In genomic region chr7:100684534-100685042, GRCh38 we compare ENCODE assay signal across 24 cellular contexts. TPM values are rescaled to one million over a fixed set of nuclear protein-coding genes. Genes with fewer than 3 reads are reported as not detected.
"Had no signal": no experiment of that assay in that cellular context is flagged by ENCODE, and none has a peak within 500 bp of the region (broad histone marks: within the 10 kb centered on the region; RNA-seq: fewer than 3 reads in every experiment).

No MANE protein-coding gene starts in this region.

- FAIRE-seq: TTC549, urothelium cell line had no signal

- H3K9me3 ChIP-seq: esophagus muscularis mucosa, tibial artery had no signal

- H3K4me3 ChIP-seq: esophagus muscularis mucosa, skin epidermis, tibial artery had no signal

- H3K27me3 ChIP-seq: brain microvascular endothelial cell, esophagus muscularis mucosa, tibial artery had no signal

- ATAC-seq: activated CD8-positive, alpha-beta T cell treated with anti-CD3 and anti-CD28 coated beads for 36 hours; natural killer cell; stimulated activated naive B cell treated with anti-CD40 and anti-IgM and Interleukin-4, amounts not matched to agents 10 μg/mL and 1 μg/mL and 100 μg/mL, for 72 hours; WTC11 had no signal

- H3K27ac ChIP-seq: brain microvascular endothelial cell, esophagus muscularis mucosa, skin epidermis, tibial artery had no signal

- DNase-seq: activated CD4-positive, alpha-beta T cell treated with anti-CD3 and anti-CD28 coated beads for 4 hours; activated CD8-positive, alpha-beta memory T cell treated with anti-CD3 and anti-CD28 coated beads, Interleukin-2, amount 50 U/mL, for 48 hours; activated CD8-positive, alpha-beta T cell treated with anti-CD3 and anti-CD28 coated beads for 36 hours; activated naive CD8-positive, alpha-beta T cell treated with anti-CD3 and anti-CD28 coated beads for 36 hours; anterior cingulate cortex; brain microvascular endothelial cell; cortex of kidney; effector CD4-positive, alpha-beta T cell; hippocampal formation; mesendoderm; natural killer cell; stimulated activated CD4-positive, alpha-beta T cell treated with anti-CD3 and anti-CD28 coated beads, Interleukin-15, amount 100 ng/mL, for 24 hours; stimulated activated CD4-positive, alpha-beta T cell treated with anti-CD3 and anti-CD28 coated beads, Interleukin-4, amount 100 ng/mL, for 1 hour; stimulated activated naive B cell treated with anti-CD40 and anti-IgM and Interleukin-4, amounts not matched to agents 10 μg/mL and 1 μg/mL and 100 μg/mL, for 72 hours; tibial artery had no signal

RNA-seq across cellular contexts. Expression of gene ACTL6B, which starts 28.3 kb away (rescaled TPM):
- total RNA-seq: activated CD8-positive, alpha-beta T cell treated with anti-CD3 and anti-CD28 coated beads for 36 hours; activated naive CD8-positive, alpha-beta T cell treated with anti-CD3 and anti-CD28 coated beads for 36 hours; esophagus muscularis mucosa; kidney epithelial cell; lower leg skin; natural killer cell; posterior vena cava; T-helper 2 cell treated with Interferon-gamma antibody and Interleukin-4, amounts not matched to agents 100 ng/mL and 5 ng/mL, for 36 hours had no signal

RNA-seq across cellular contexts. Expression of gene EPO, which starts 35.7 kb away (rescaled TPM):
- total RNA-seq: activated CD8-positive, alpha-beta T cell treated with anti-CD3 and anti-CD28 coated beads for 36 hours; activated naive CD8-positive, alpha-beta T cell treated with anti-CD3 and anti-CD28 coated beads for 36 hours; esophagus muscularis mucosa; kidney epithelial cell; natural killer cell; posterior vena cava; T-helper 2 cell treated with Interferon-gamma antibody and Interleukin-4, amounts not matched to agents 100 ng/mL and 5 ng/mL, for 36 hours had no signal
